ENCODE assay signal across 9 cellular contexts in the genomic region with DNA sequence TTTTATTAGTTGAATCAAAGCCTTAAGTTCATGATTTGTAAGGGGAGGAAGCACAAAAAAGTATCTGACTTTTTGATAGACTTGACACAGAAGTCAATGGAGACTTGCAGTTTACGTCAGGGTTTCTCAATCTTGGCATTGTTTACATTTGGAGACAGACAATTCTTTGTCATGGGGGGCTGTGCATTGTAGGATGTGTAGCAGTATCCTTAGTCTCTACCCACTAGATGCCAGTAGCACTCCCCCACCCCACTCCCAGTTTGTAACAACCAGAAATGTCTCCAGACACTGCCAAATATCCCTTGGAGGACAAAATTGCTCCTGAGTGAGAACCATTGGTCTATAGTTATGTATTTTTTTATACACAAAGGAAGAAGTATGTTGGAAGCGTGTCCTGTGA.
DNase-seq lines count a peak whose midpoint lies in the region; ATAC-seq and TF ChIP-seq lines count a peak whose summit lies in the region.
"Had no signal": no experiment of that assay in that cellular context is flagged by ENCODE, and none has a peak within 500 bp of the region (broad histone marks: within the 10 kb centered on the region; RNA-seq: fewer than 3 reads in every experiment).

No MANE protein-coding gene starts in this region.

- DNase-seq in NCI-H82 (lab: John Stamatoyannopoulos, UW) = peak; percentile 17
- DNase-seq in NCI-H82 treated with DMSO at 0.1 percent for 48 hours (lab: John Stamatoyannopoulos, UW; ENCODE audit: unreplicated experiment) = no peak
- peak; percentile 76 for DNase-seq in amniotic epithelial cell (ENCODE audit: low read depth)
- peak; percentile 23 for DNase-seq in globus pallidus (ENCODE audit: low spot score)
- DNase-seq in smooth muscle cell (lab: John Stamatoyannopoulos, UW; ENCODE audit: unreplicated experiment) = no peak
- no peak for DNase-seq in SW480 (ENCODE audit: low spot score)
- DNase-seq in stimulated activated CD4-positive, alpha-beta T cell treated with anti-CD3 and anti-CD28 coated beads, Interleukin-15, amount 100 ng/mL, for 24 hours = no peak
- DNase-seq: activated CD4-positive, alpha-beta T cell treated with anti-CD3 and anti-CD28 coated beads, Interleukin-2, amount 50 U/mL, for 1 hour had no signal

- H2AFZ ChIP-seq in smooth muscle cell (ENCODE audit: low read depth) = peak overlapping the region; percentile 88

- no peaks in the 10 kb centered on the region for H4K20me1 ChIP-seq in smooth muscle cell (ENCODE audit: low read depth)

- H3K9ac ChIP-seq in smooth muscle cell (ENCODE audit: low read depth) = no peak overlapping the region

- H3K4me1 ChIP-seq in smooth muscle cell (ENCODE audit: low read depth) = peaks cover 8% of the 10 kb centered on the region

- H3K9me3 ChIP-seq in smooth muscle cell (replicated peaks; ENCODE audit: low read depth) = no peaks in the 10 kb centered on the region

- H3K4me3 ChIP-seq in smooth muscle cell = no peak overlapping the region

- peak overlapping the region; percentile 74 for H3K4me2 ChIP-seq in smooth muscle cell

- no peaks in the 10 kb centered on the region for H3K36me3 ChIP-seq in smooth muscle cell (ENCODE audit: low read depth)

- no peaks in the 10 kb centered on the region for H3K27me3 ChIP-seq in smooth muscle cell (ENCODE audit: low read depth)

- H3K27ac ChIP-seq in smooth muscle cell (ENCODE audit: low read depth) = peak overlapping the region; percentile 4

- 52% methylated on average over 2 of the region's 2 CpGs for WGBS in smooth muscle cell (ENCODE audit: low lambda C conversion rate)

- ATAC-seq in HG03159 (IDR thresholded peaks at IDR 0.05; ENCODE audit: unreplicated experiment) = no peak

- peak; percentile 8 for TF ChIP-seq CTCF in smooth muscle cell (IDR thresholded peaks at IDR 0.05; ENCODE audit: borderline replicate concordance, insufficient read depth, poor library complexity, severe bottlenecking)

- no peaks in the 10 kb centered on the region for H3F3A ChIP-seq in smooth muscle cell (ENCODE audit: low read depth)

- no peaks in the 10 kb centered on the region for H3K79me2 ChIP-seq in smooth muscle cell (ENCODE audit: low read depth)

Comparison
In these comparisons a context has a peak if more than half of its experiments do, and no peak if none do; other contexts are left out.
1. DNase-seq: peak in NCI-H82 (single experiment), amniotic epithelial cell (single experiment) and globus pallidus (single experiment); none in NCI-H82 treated with DMSO at 0.1 percent for 48 hours (single experiment), smooth muscle cell (single experiment), SW480 (single experiment) and stimulated activated CD4-positive, alpha-beta T cell treated with anti-CD3 and anti-CD28 coated beads, Interleukin-15, amount 100 ng/mL, for 24 hours (single experiment).